In genomic region chr2:174332607-174333001, GRCh38 we compare ENCODE assay signal across 11 cellular contexts. TPM values are rescaled to one million over a fixed set of nuclear protein-coding genes. Genes with fewer than 3 reads are reported as not detected.
DNase-seq lines count a peak whose midpoint lies in the region; ATAC-seq and TF ChIP-seq lines count a peak whose summit lies in the region.
"Had no signal": no experiment of that assay in that cellular context is flagged by ENCODE, and none has a peak within 500 bp of the region (broad histone marks: within the 10 kb centered on the region; RNA-seq: fewer than 3 reads in every experiment).

No MANE protein-coding gene starts in this region.

- H3K9me3 ChIP-seq in neuron (ENCODE audit: low read length) = no peaks in the 10 kb centered on the region

- ATAC-seq in activated naive CD8-positive, alpha-beta T cell treated with anti-CD3 and anti-CD28 coated beads, Interleukin-2, amount 10 ng/mL, durations not matched to agents 7 days and 5 days (ENCODE audit: low read depth) = no peak
- ATAC-seq in GM18502 (IDR thresholded peaks at IDR 0.05; ENCODE audit: poor library complexity, unreplicated experiment) = no peak

- peak overlapping the region; percentile 19 for H3K4me3 Mint-ChIP-seq in activated naive CD8-positive, alpha-beta T cell treated with anti-CD3 and anti-CD28 coated beads, Interleukin-2, amount 10 ng/mL, durations not matched to agents 7 days and 5 days

- peak overlapping the region; percentile 9 for H2AFZ ChIP-seq in neuron (ENCODE audit: low read depth, low read length)

- H3K27ac Mint-ChIP-seq in activated naive CD8-positive, alpha-beta T cell treated with anti-CD3 and anti-CD28 coated beads, Interleukin-2, amount 10 ng/mL, durations not matched to agents 7 days and 5 days = no peak overlapping the region

- H3K36me3 ChIP-seq in neuron (ENCODE audit: insufficient read depth, low read length) = peaks cover 2% of the 10 kb centered on the region

- TF ChIP-seq CTCF in NB4 (IDR thresholded peaks at IDR 0.05; ENCODE audit: low read depth, low read length) = no peak

- H3K4me3 ChIP-seq in NB4 (ENCODE audit: low read depth, low read length) (no peak overlapping the region), neuron (ENCODE audit: low read length) (peak overlapping the region; percentile 48)

- DNase-seq in NCI-H1417 (lab: John Stamatoyannopoulos, UW) = peak; percentile 11 to 55 (median 43)
- DNase-seq in NCI-H1417 treated with DMSO at 0.1 percent for 48 hours (lab: John Stamatoyannopoulos, UW) = no peak
- peak; percentile 28 for DNase-seq in NB4 (ENCODE audit: low read depth)
- DNase-seq in activated naive CD8-positive, alpha-beta T cell treated with anti-CD3 and anti-CD28 coated beads, Interleukin-2, amount 10 ng/mL, durations not matched to agents 7 days and 5 days = no peak
- DNase-seq in stimulated activated CD4-positive, alpha-beta T cell treated with anti-CD3 and anti-CD28 coated beads, Interleukin-2, amount 100 ng/mL, for 48 hours = no peak
- DNase-seq in NCI-H1105 (lab: John Stamatoyannopoulos, UW) = no peak
- DNase-seq: anterior cingulate cortex, mammary epithelial cell had no signal

- no peaks in the 10 kb centered on the region for H3K36me3 Mint-ChIP-seq in activated naive CD8-positive, alpha-beta T cell treated with anti-CD3 and anti-CD28 coated beads, Interleukin-2, amount 10 ng/mL, durations not matched to agents 7 days and 5 days

- H3K27me3 Mint-ChIP-seq in activated naive CD8-positive, alpha-beta T cell treated with anti-CD3 and anti-CD28 coated beads, Interleukin-2, amount 10 ng/mL, durations not matched to agents 7 days and 5 days = peaks cover 77% of the 10 kb centered on the region

- no peaks in the 10 kb centered on the region for H3K9me3 Mint-ChIP-seq in activated naive CD8-positive, alpha-beta T cell treated with anti-CD3 and anti-CD28 coated beads, Interleukin-2, amount 10 ng/mL, durations not matched to agents 7 days and 5 days

- H3K4me1 ChIP-seq in neuron (ENCODE audit: insufficient read depth, low read length) = peaks cover 33% of the 10 kb centered on the region

- TF ChIP-seq POLR2A in NB4 (IDR thresholded peaks at IDR 0.05; ENCODE audit: extremely low read depth, insufficient read length) = no peak

- peaks cover 34% of the 10 kb centered on the region for H3K27me3 ChIP-seq in neuron (ENCODE audit: insufficient read depth, low read length)

- POLR2A ChIA-PET in activated naive CD8-positive, alpha-beta T cell treated with anti-CD3 and anti-CD28 coated beads, Interleukin-2, amount 10 ng/mL, durations not matched to agents 7 days and 5 days (lab: Charles Lee) = no interaction called here

- peaks cover 34% of the 10 kb centered on the region for H3K4me1 Mint-ChIP-seq in activated naive CD8-positive, alpha-beta T cell treated with anti-CD3 and anti-CD28 coated beads, Interleukin-2, amount 10 ng/mL, durations not matched to agents 7 days and 5 days

RNA-seq across cellular contexts. Expression of gene SP9, which starts 2.1 kb away (rescaled TPM):
- not detected for total RNA-seq in activated naive CD8-positive, alpha-beta T cell treated with anti-CD3 and anti-CD28 coated beads, Interleukin-2, amount 10 ng/mL, durations not matched to agents 7 days and 5 days
- total RNA-seq: fibroblast of lung had no signal

Comparison
In these comparisons a context has a peak if more than half of its experiments do, and no peak if none do; other contexts are left out.
1. DNase-seq: peak in NCI-H1417 (3 of 3) and NB4 (single experiment); none in NCI-H1417 treated with DMSO at 0.1 percent for 48 hours (single experiment), activated naive CD8-positive, alpha-beta T cell treated with anti-CD3 and anti-CD28 coated beads, Interleukin-2, amount 10 ng/mL, durations not matched to agents 7 days and 5 days (single experiment), stimulated activated CD4-positive, alpha-beta T cell treated with anti-CD3 and anti-CD28 coated beads, Interleukin-2, amount 100 ng/mL, for 48 hours (0 of 2) and NCI-H1105 (single experiment).